In the genomic region with DNA sequence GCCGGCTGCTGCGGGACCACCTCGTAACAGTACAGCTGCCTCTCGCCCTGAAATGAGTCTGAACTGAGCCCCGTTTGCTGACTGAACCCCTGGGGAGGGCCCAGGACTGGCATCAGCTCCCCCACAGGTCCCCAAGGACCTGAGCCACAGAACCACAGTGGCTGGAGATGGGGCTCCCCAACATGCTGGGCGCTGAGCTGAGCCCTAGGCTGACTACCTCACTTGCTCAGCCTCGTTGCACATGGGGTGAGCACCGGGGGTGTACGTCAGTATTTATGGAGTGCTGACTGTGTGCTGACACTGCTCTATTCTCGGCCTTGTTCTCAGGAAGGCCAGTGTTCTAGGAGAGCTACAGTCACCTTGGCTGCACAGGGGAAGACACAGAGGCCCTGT, we compare ENCODE assay signal across 18 cellular contexts. TPM values are rescaled to one million over a fixed set of nuclear protein-coding genes. Genes with fewer than 3 reads are reported as not detected.
DNase-seq lines count a peak whose midpoint lies in the region; ATAC-seq and TF ChIP-seq lines count a peak whose summit lies in the region.
"Had no signal": no experiment of that assay in that cellular context is flagged by ENCODE, and none has a peak within 500 bp of the region (broad histone marks: within the 10 kb centered on the region; RNA-seq: fewer than 3 reads in every experiment).

No MANE protein-coding gene starts in this region.

- DNase-seq in activated B cell treated with CpG ODN at 0.5 μM for 24 hours = peak; percentile 62
- DNase-seq in SK-N-SH = no peak
- DNase-seq in HK-2 (ENCODE audit: unreplicated experiment) = no peak
- DNase-seq: activated CD8-positive, alpha-beta T cell treated with anti-CD3 and anti-CD28 coated beads for 36 hours; CD4-positive, CD25-positive, alpha-beta regulatory T cell; MG63; NCI-H2029 treated with DMSO at 0.1 percent for 48 hours; NCI-H526; trophoblast cell had no signal

- H3K27me3 ChIP-seq in DOHH2 (ENCODE audit: control insufficient read depth, low read length) (no peaks in the 10 kb centered on the region), SK-N-SH (ENCODE audit: insufficient read depth) (no peaks in the 10 kb centered on the region)
- H3K27me3 ChIP-seq: left lung, MG63 had no signal

- intact Hi-C loops in activated B cell treated with CpG ODN at 0.5 μM for 24 hours (cut with micrococcal nuclease) = loop anchor here (2.0 kb wide), 1 partner anchor 14 kb away; the partner anchor contains the start of gene PAM16

- no peak for TF ChIP-seq EP300 in SK-N-SH (IDR thresholded peaks at IDR 0.05; ENCODE audit: borderline replicate concordance in 1 of 2, low read depth in 1 of 2, low read length in 1 of 2)

- H3F3A ChIP-seq in DOHH2 (ENCODE audit: control insufficient read depth, insufficient read depth) (no peaks in the 10 kb centered on the region; the same call in 1 of the 2 replicates), SK-N-SH (replicated peaks; ENCODE audit: insufficient read depth) (no peaks in the 10 kb centered on the region)

- H3K9me2 ChIP-seq in DOHH2 (replicated peaks; ENCODE audit: control insufficient read depth, low read length) (no peaks in the 10 kb centered on the region), SK-N-SH (no peaks in the 10 kb centered on the region)

- H3K27ac ChIP-seq in DOHH2 (ENCODE audit: low read depth, low read length) (peak overlapping the region; percentile 22; the same call in 1 of the 2 replicates), SK-N-SH (ENCODE audit: low read depth in 2 of 2, low read length in 1 of 2) (no peak overlapping the region)
- H3K27ac ChIP-seq: A549, left lung, skin epidermis had no signal

- TF ChIP-seq CTCF in DOHH2 (IDR thresholded peaks at IDR 0.05; ENCODE audit: low read depth, low read length, poor library complexity, severe bottlenecking) (no peak), activated B cell treated with CpG ODN at 0.5 μM for 24 hours (IDR thresholded peaks at IDR 0.05) (no peak), SK-N-SH (IDR thresholded peaks at IDR 0.05) (no peak)

- peaks cover 38% of the 10 kb centered on the region for H3K36me3 Mint-ChIP-seq in activated B cell treated with CpG ODN at 0.5 μM for 24 hours (ENCODE audit: low read depth)

- H3K4me3 Mint-ChIP-seq in activated B cell treated with CpG ODN at 0.5 μM for 24 hours = no peak overlapping the region
- H3K4me3 Mint-ChIP-seq: activated CD8-positive, alpha-beta T cell treated with anti-CD3 and anti-CD28 coated beads for 36 hours; activated T-helper 1 cell treated with anti-CD3 and anti-CD28 coated beads, Interleukin-12 subunit alpha, Interleukin-12 subunit beta, Interleukin-2, Interleukin-4 antibody, amounts not matched to agents 30 ng/mL and 10 ng/mL and 1 ng/mL, durations not matched to agents 14 hours and 24 hours and 36 hours; CD4-positive, CD25-positive, alpha-beta regulatory T cell had no signal

- no CpG with 5 or more reads among the region's 10 CpGs for WGBS in SK-N-SH (ENCODE audit: low lambda C conversion rate)

- H3K4me3 ChIP-seq in DOHH2 (ENCODE audit: low read length) (peak overlapping the region; percentile 5), SK-N-SH (ENCODE audit: low read depth in 2 of 2, low read length in 1 of 2) (no peak overlapping the region)
- H3K4me3 ChIP-seq: A549, left lung, MG63, skin epidermis had no signal

- peak overlapping the region; percentile 51 for H3K4me2 ChIP-seq in DOHH2 (ENCODE audit: low read length)
- no peak overlapping the region for H3K4me2 ChIP-seq in SK-N-SH
- H3K4me2 ChIP-seq: A549 had no signal

- POLR2A ChIA-PET in activated B cell treated with CpG ODN at 0.5 μM for 24 hours (lab: Charles Lee) (interaction anchor here (0.5 to 1.3 kb wide), 7 partner anchors 8 to 111 kb away, joined by 3 to 8 read pairs (median 4); partner anchors contain the start of gene HMOX2), SK-N-SH (lab: Yijun Ruan, JAX) (no interaction called here)

- peaks cover 51% of the 10 kb centered on the region for H3K4me1 ChIP-seq in DOHH2 (ENCODE audit: control insufficient read depth, low read length)
- peaks cover 7 to 34% of the 10 kb centered on the region in 2 experiments; a peak in 3 of 4 replicates for H3K4me1 ChIP-seq in SK-N-SH (ENCODE audit: control insufficient read depth in 1 of 2, insufficient read depth in 2 of 2, low read depth in 1 of 2, low read length in 1 of 2)

- H3K9me3 ChIP-seq in DOHH2 (ENCODE audit: control insufficient read depth, insufficient read depth, low read length) (no peaks in the 10 kb centered on the region), SK-N-SH (no peaks in the 10 kb centered on the region)
- H3K9me3 ChIP-seq: A549, left lung, MG63 had no signal

- H3K9ac ChIP-seq in SK-N-SH = no peak overlapping the region

- H4K20me1 ChIP-seq in DOHH2 (ENCODE audit: control insufficient read depth, insufficient read depth, low read depth, low read length) (no peaks in the 10 kb centered on the region), SK-N-SH (ENCODE audit: insufficient read depth) (peaks cover 4% of the 10 kb centered on the region; the same call in 1 of the 2 replicates)

- peak overlapping the region; percentile 35 for H3K27ac Mint-ChIP-seq in activated B cell treated with CpG ODN at 0.5 μM for 24 hours
- H3K27ac Mint-ChIP-seq: activated CD8-positive, alpha-beta T cell treated with anti-CD3 and anti-CD28 coated beads for 36 hours; activated T-helper 1 cell treated with anti-CD3 and anti-CD28 coated beads, Interleukin-12 subunit alpha, Interleukin-12 subunit beta, Interleukin-2, Interleukin-4 antibody, amounts not matched to agents 30 ng/mL and 10 ng/mL and 1 ng/mL, durations not matched to agents 14 hours and 24 hours and 36 hours; CD4-positive, CD25-positive, alpha-beta regulatory T cell had no signal

- no peak for TF ChIP-seq RAD21 in SK-N-SH (IDR thresholded peaks at IDR 0.05; ENCODE audit: low read length)

- no peak overlapping the region for H2AFZ ChIP-seq in SK-N-SH (ENCODE audit: low read depth)

- CTCF ChIA-PET in activated B cell treated with CpG ODN at 0.5 μM for 24 hours (lab: Charles Lee) (interaction anchor here (0.9 to 2.9 kb wide), 2 partner anchors 38 to 51 kb away, joined by 3 to 17 read pairs; no protein-coding TSS in a partner anchor), SK-N-SH (lab: Yijun Ruan, JAX) (interaction anchor here (0.8 to 32.1 kb wide), 3 partner anchors 14 to 37 kb away, joined by 3 to 558 read pairs (median 4); partner anchors contain the start of gene PAM16)

- H3K27me3 Mint-ChIP-seq in activated B cell treated with CpG ODN at 0.5 μM for 24 hours = no peaks in the 10 kb centered on the region
- H3K27me3 Mint-ChIP-seq: activated CD8-positive, alpha-beta T cell treated with anti-CD3 and anti-CD28 coated beads for 36 hours; CD4-positive, CD25-positive, alpha-beta regulatory T cell had no signal

- H3K36me3 ChIP-seq in DOHH2 (ENCODE audit: control insufficient read depth, low read length) = peaks cover 31% of the 10 kb centered on the region
- H3K36me3 ChIP-seq in SK-N-SH (replicated peaks in 1 of 2; ENCODE audit: control insufficient read depth in 1 of 2, insufficient read depth in 2 of 2, low read length in 1 of 2) = no peaks in the 10 kb centered on the region
- H3K36me3 ChIP-seq: MG63 had no signal

- H3K79me2 ChIP-seq in DOHH2 (ENCODE audit: control insufficient read depth, low read length) = no peaks in the 10 kb centered on the region
- no peaks in the 10 kb centered on the region for H3K79me2 ChIP-seq in SK-N-SH (ENCODE audit: insufficient read depth)

- ATAC-seq in GM19438 (IDR thresholded peaks at IDR 0.05; ENCODE audit: low read depth, unreplicated experiment) (peak; percentile 69), HG03095 (IDR thresholded peaks at IDR 0.05; ENCODE audit: unreplicated experiment) (peak; percentile 61), activated B cell treated with CpG ODN at 0.5 μM for 24 hours (ENCODE audit: low read depth) (peak; percentile 91), GM21423 (IDR thresholded peaks at IDR 0.05; ENCODE audit: unreplicated experiment) (no peak), SK-N-SH treated with all-trans-retinoic acid at 6 μM for 48 hours (no peak)
- ATAC-seq: A549; activated CD8-positive, alpha-beta T cell treated with anti-CD3 and anti-CD28 coated beads for 36 hours; left lung had no signal

- H3K9me3 Mint-ChIP-seq in activated B cell treated with CpG ODN at 0.5 μM for 24 hours = no peaks in the 10 kb centered on the region
- H3K9me3 Mint-ChIP-seq: activated CD8-positive, alpha-beta T cell treated with anti-CD3 and anti-CD28 coated beads for 36 hours; activated T-helper 1 cell treated with anti-CD3 and anti-CD28 coated beads, Interleukin-12 subunit alpha, Interleukin-12 subunit beta, Interleukin-2, Interleukin-4 antibody, amounts not matched to agents 30 ng/mL and 10 ng/mL and 1 ng/mL, durations not matched to agents 14 hours and 24 hours and 36 hours; CD4-positive, CD25-positive, alpha-beta regulatory T cell had no signal

- peaks cover 37% of the 10 kb centered on the region for H3K4me1 Mint-ChIP-seq in activated B cell treated with CpG ODN at 0.5 μM for 24 hours

TF ChIP-seq in SK-N-SH, 30 proteins besides CTCF, POLR2A, EP300 and RAD21 (continues in another document):
- no peak for TF ChIP-seq ELF1 (IDR thresholded peaks at IDR 0.05)

TF ChIP-seq in SK-N-SH treated with all-trans-retinoic acid at 6 μM for 48 hours, 23 proteins besides CTCF, POLR2A, EP300 and RAD21:
- TF ChIP-seq TOX (CRISPR knock-in tag; IDR thresholded peaks at IDR 0.05; ENCODE audit: borderline replicate concordance) (no peak), ISL1 (CRISPR knock-in tag; IDR thresholded peaks at IDR 0.05) (no peak), PPARA (CRISPR knock-in tag; IDR thresholded peaks at IDR 0.05; ENCODE audit: borderline replicate concordance) (no peak), ARNTL (CRISPR knock-in tag; IDR thresholded peaks at IDR 0.05; ENCODE audit: borderline replicate concordance, low read depth) (no peak)

RNA-seq across cellular contexts. Expression of gene VASN, which starts 6.6 kb away (rescaled TPM):
- 0.11 and 0.15 TPM in 2 replicates for total RNA-seq in activated B cell treated with CpG ODN at 0.5 μM for 24 hours
- 11.4 and 37.4 TPM in 2 replicates for polyA plus RNA-seq in SK-N-SH (2012; rRNA removed)
- polyA plus RNA-seq in SK-N-SH (2012; cell fraction: cytosol; rRNA removed) = 14.5 and 28.9 TPM in 2 replicates
- 42.9 and 52.9 TPM in 2 replicates for polyA plus RNA-seq in SK-N-SH (2012; cell fraction: nucleus; rRNA removed)
- total RNA-seq: activated CD8-positive, alpha-beta T cell treated with anti-CD3 and anti-CD28 coated beads for 36 hours had no signal

RNA-seq across cellular contexts. Expression of gene PAM16, which starts 13.9 kb away (rescaled TPM):
- total RNA-seq in activated B cell treated with CpG ODN at 0.5 μM for 24 hours = 42.4 and 58.1 TPM in 2 replicates
- polyA plus RNA-seq in SK-N-SH (2012; rRNA removed) = 96.3 and 96.4 TPM in 2 replicates
- polyA plus RNA-seq in SK-N-SH (2012; cell fraction: cytosol; rRNA removed) = 52.4 and 75.8 TPM in 2 replicates
- polyA plus RNA-seq in SK-N-SH (2012; cell fraction: nucleus; rRNA removed) = 95.5 and 121 TPM in 2 replicates

RNA-seq across cellular contexts. Expression of gene GLIS2, which starts 49.1 kb away (rescaled TPM):
- total RNA-seq in activated B cell treated with CpG ODN at 0.5 μM for 24 hours = not detected in 2 replicates
- polyA plus RNA-seq in SK-N-SH (2012; rRNA removed) = 3.3 and 6.5 TPM in 2 replicates
- 3.5 and 5.8 TPM in 2 replicates for polyA plus RNA-seq in SK-N-SH (2012; cell fraction: cytosol; rRNA removed)
- polyA plus RNA-seq in SK-N-SH (2012; cell fraction: nucleus; rRNA removed) = 18.3 and 22.6 TPM in 2 replicates
- total RNA-seq: CD4-positive, CD25-positive, alpha-beta regulatory T cell had no signal

RNA-seq across cellular contexts. Expression of gene CORO7, which starts 51.4 kb away (rescaled TPM):
- 74.6 and 86.6 TPM in 2 replicates for total RNA-seq in activated B cell treated with CpG ODN at 0.5 μM for 24 hours
- 21.9 and 25.8 TPM in 2 replicates for polyA plus RNA-seq in SK-N-SH (2012; rRNA removed)
- 6.6 and 7.3 TPM in 2 replicates for polyA plus RNA-seq in SK-N-SH (2012; cell fraction: cytosol; rRNA removed)
- 166 and 305 TPM in 2 replicates for polyA plus RNA-seq in SK-N-SH (2012; cell fraction: nucleus; rRNA removed)

Comparison
In these comparisons a context has a peak if more than half of its experiments do, and no peak if none do; other contexts are left out.
1. ATAC-seq: peak in GM19438 (single experiment), HG03095 (single experiment) and activated B cell treated with CpG ODN at 0.5 μM for 24 hours (single experiment); none in GM21423 (single experiment) and SK-N-SH treated with all-trans-retinoic acid at 6 μM for 48 hours (single experiment).